Comparison of ENCODE assay signal across 1 cellular context in genomic region chr12:63716891-63717290, GRCh38. TPM values are rescaled to one million over a fixed set of nuclear protein-coding genes. Genes with fewer than 3 reads are reported as not detected.
"Had no signal": no experiment of that assay in that cellular context is flagged by ENCODE, and none has a peak within 500 bp of the region (broad histone marks: within the 10 kb centered on the region; RNA-seq: fewer than 3 reads in every experiment).

No MANE protein-coding gene starts in this region.

RNA-seq across cellular contexts. Expression of gene DPY19L2, which starts 48.6 kb away (rescaled TPM):
- total RNA-seq: HepG2 had no signal
- polyA plus RNA-seq: HepG2 had no signal
